8 cellular contexts compared by ENCODE assay signal in the genomic region with DNA sequence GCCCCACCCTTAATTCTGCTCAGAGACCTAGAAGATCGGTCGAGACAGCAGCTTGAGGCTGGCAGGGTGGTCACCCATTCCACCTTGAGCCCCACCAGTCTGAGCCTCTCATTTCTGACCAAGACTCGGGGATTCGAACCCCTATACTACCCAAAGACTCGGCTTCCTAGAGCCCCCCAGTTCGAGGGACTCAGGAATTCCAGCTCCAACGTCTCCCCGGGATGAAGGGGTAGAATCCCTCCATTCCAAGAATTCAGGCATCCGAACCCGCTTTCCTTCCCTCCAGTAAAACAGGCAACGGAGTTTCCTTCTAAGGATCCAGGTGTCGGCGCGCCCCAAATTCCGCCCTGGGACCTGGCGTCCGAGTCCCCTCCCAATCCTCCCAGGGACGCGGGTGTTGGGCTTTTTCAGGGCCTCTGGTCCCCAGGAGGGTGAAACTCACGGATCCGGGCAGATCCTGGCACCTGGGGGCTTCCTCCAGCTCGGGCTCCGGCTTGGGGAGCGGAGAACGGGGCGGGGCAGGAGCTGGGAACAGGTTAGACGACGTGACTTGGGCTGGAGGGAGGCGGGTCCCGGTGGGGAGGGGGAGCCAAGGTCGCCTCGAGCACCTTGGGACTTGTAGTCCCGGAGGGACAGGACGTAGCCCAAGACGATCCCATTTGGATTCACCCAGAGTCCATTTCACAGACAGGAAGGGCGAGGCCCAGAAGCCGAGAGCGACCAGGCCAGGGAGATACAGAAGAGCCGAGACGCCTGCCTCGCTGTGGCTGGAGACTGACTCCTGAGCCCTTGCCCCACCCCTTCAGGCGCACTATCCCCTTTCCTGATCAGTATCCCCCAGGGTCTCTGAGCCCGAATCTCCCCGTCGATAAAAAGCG. TPM values are rescaled to one million over a fixed set of nuclear protein-coding genes. Genes with fewer than 3 reads are reported as not detected.
DNase-seq lines count a peak whose midpoint lies in the region; ATAC-seq and TF ChIP-seq lines count a peak whose summit lies in the region.

A gene with protein sequence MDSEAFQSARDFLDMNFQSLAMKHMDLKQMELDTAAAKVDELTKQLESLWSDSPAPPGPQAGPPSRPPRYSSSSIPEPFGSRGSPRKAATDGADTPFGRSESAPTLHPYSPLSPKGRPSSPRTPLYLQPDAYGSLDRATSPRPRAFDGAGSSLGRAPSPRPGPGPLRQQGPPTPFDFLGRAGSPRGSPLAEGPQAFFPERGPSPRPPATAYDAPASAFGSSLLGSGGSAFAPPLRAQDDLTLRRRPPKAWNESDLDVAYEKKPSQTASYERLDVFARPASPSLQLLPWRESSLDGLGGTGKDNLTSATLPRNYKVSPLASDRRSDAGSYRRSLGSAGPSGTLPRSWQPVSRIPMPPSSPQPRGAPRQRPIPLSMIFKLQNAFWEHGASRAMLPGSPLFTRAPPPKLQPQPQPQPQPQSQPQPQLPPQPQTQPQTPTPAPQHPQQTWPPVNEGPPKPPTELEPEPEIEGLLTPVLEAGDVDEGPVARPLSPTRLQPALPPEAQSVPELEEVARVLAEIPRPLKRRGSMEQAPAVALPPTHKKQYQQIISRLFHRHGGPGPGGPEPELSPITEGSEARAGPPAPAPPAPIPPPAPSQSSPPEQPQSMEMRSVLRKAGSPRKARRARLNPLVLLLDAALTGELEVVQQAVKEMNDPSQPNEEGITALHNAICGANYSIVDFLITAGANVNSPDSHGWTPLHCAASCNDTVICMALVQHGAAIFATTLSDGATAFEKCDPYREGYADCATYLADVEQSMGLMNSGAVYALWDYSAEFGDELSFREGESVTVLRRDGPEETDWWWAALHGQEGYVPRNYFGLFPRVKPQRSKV (minus strand): TSS at position 513 of the 878 bp plus-strand sequence. CDS start 6,751 bp downstream, outside the sequence.

- peak; percentile 29 to 61 for DNase-seq in NOMO-1 (lab: John Stamatoyannopoulos, UW; ENCODE audit: unreplicated experiment in 2 of 2)
- peak; percentile 55 for DNase-seq in activated naive CD4-positive, alpha-beta T cell treated with Interleukin-2 at 50 U/mL for 16 hours
- peak; percentile 51 for DNase-seq in germinal center (ENCODE audit: low spot score)
- peak; percentile 52 for DNase-seq in omental fat pad (ENCODE audit: low spot score)

- H3K4me2 ChIP-seq in DOHH2 (ENCODE audit: low read length), result peak within 1 kb of the TSS; percentile 91

- H3F3A ChIP-seq in DOHH2 (ENCODE audit: control insufficient read depth, insufficient read depth), result peaks cover 12% of the 10 kb centered on the region; the same call in 1 of the 2 replicates

- peak; percentile 29 for ATAC-seq in HG03342 (IDR thresholded peaks at IDR 0.05; ENCODE audit: unreplicated experiment)
- ATAC-seq in omental fat pad (ENCODE audit: low FRiP score), result peak; percentile 63
- ATAC-seq in GM21526 (IDR thresholded peaks at IDR 0.05; ENCODE audit: low FRiP score, unreplicated experiment), result no peak
- no peak for ATAC-seq in GM18519 (IDR thresholded peaks at IDR 0.05; ENCODE audit: low FRiP score, unreplicated experiment)

- no peaks in the 10 kb centered on the region for H3K9me3 ChIP-seq in DOHH2 (ENCODE audit: control insufficient read depth, insufficient read depth, low read length)

- peak within 1 kb of the TSS; percentile 95 for H3K4me3 ChIP-seq in DOHH2 (ENCODE audit: low read length)

- H3K9me2 ChIP-seq in DOHH2 (replicated peaks; ENCODE audit: control insufficient read depth, low read length), result no peaks in the 10 kb centered on the region

- peaks cover 16% of the 10 kb centered on the region for H3K36me3 ChIP-seq in DOHH2 (ENCODE audit: control insufficient read depth, low read length)

- peak within 1 kb of the TSS; percentile 83 for H3K27ac ChIP-seq in DOHH2 (ENCODE audit: low read depth, low read length)

- peaks cover 52% of the 10 kb centered on the region for H3K4me1 ChIP-seq in DOHH2 (ENCODE audit: control insufficient read depth, low read length)

- TF ChIP-seq CTCF in DOHH2 (IDR thresholded peaks at IDR 0.05; ENCODE audit: low read depth, low read length, poor library complexity, severe bottlenecking), result no peak
- no peak for TF ChIP-seq CTCF in omental fat pad (IDR thresholded peaks at IDR 0.05)

- no peaks in the 10 kb centered on the region for H4K20me1 ChIP-seq in DOHH2 (ENCODE audit: control insufficient read depth, insufficient read depth, low read depth, low read length)

- H3K27me3 ChIP-seq in DOHH2 (ENCODE audit: control insufficient read depth, low read length), result peaks cover 12% of the 10 kb centered on the region

- peaks cover 31% of the 10 kb centered on the region for H3K79me2 ChIP-seq in DOHH2 (ENCODE audit: control insufficient read depth, low read length)

RNA-seq across cellular contexts. Expression of the gene that starts here (rescaled TPM):
- 10 to 100 TPM; 13.7 to 20.0 (median 15.6) TPM for total RNA-seq in omental fat pad

Comparison
In these comparisons a context has a peak if more than half of its experiments do, and no peak if none do; other contexts are left out.
1. ATAC-seq: peak in HG03342 (single experiment) and omental fat pad (single experiment); none in GM21526 (single experiment) and GM18519 (single experiment).
2. Peak in every context shown above with its lines, with median percentiles within 50 percentile points of each other: DNase-seq.